Comparison of ENCODE assay signal across 15 cellular contexts in genomic region chr16:57764006-57764340, GRCh38. TPM values are rescaled to one million over a fixed set of nuclear protein-coding genes. Genes with fewer than 3 reads are reported as not detected.
"Had no signal": no experiment of that assay in that cellular context is flagged by ENCODE, and none has a peak within 500 bp of the region (broad histone marks: within the 10 kb centered on the region; RNA-seq: fewer than 3 reads in every experiment).

No MANE protein-coding gene starts in this region.

- DNase-seq: activated CD4-positive, alpha-beta T cell treated with anti-CD3 and anti-CD28 coated beads, Interleukin-2, amount 10 ng/mL, durations not matched to agents 7 days and 5 days; activated CD4-positive, CD25-positive, alpha-beta regulatory T cell; activated naive CD4-positive, alpha-beta T cell; activated naive CD8-positive, alpha-beta T cell treated with anti-CD3 and anti-CD28 coated beads, Interleukin-2, amount 10 ng/mL, durations not matched to agents 7 days and 5 days; cerebellar nuclear complex; endodermal cell; left ventricle myocardium superior; small intestine; stomach had no signal

- H3K27ac Mint-ChIP-seq: activated CD4-positive, alpha-beta T cell treated with anti-CD3 and anti-CD28 coated beads, Interleukin-2, amount 10 ng/mL, durations not matched to agents 7 days and 5 days; activated naive CD8-positive, alpha-beta T cell treated with anti-CD3 and anti-CD28 coated beads, Interleukin-2, amount 10 ng/mL, durations not matched to agents 7 days and 5 days; memory B cell; naive thymus-derived CD8-positive, alpha-beta T cell; T-helper 2 cell treated with Interferon-gamma antibody and Interleukin-4, amounts not matched to agents 5 μg/mL and 100 μg/mL, for 36 hours had no signal

- H3K36me3 ChIP-seq: breast epithelium had no signal

- H3K27me3 ChIP-seq: breast epithelium, neutrophil, stomach had no signal

- H3K9me3 ChIP-seq: breast epithelium, neutrophil, stomach, thoracic aorta had no signal

- H3K4me1 ChIP-seq: breast epithelium had no signal

- H3K27ac ChIP-seq: breast epithelium, neutrophil had no signal

- H3K9me3 Mint-ChIP-seq: activated CD4-positive, alpha-beta T cell treated with anti-CD3 and anti-CD28 coated beads, Interleukin-2, amount 10 ng/mL, durations not matched to agents 7 days and 5 days; activated naive CD8-positive, alpha-beta T cell treated with anti-CD3 and anti-CD28 coated beads, Interleukin-2, amount 10 ng/mL, durations not matched to agents 7 days and 5 days; memory B cell; naive thymus-derived CD8-positive, alpha-beta T cell; T-helper 2 cell treated with Interferon-gamma antibody and Interleukin-4, amounts not matched to agents 5 μg/mL and 100 μg/mL, for 36 hours had no signal

- H3K4me1 Mint-ChIP-seq: activated CD4-positive, alpha-beta T cell treated with anti-CD3 and anti-CD28 coated beads, Interleukin-2, amount 10 ng/mL, durations not matched to agents 7 days and 5 days; activated naive CD8-positive, alpha-beta T cell treated with anti-CD3 and anti-CD28 coated beads, Interleukin-2, amount 10 ng/mL, durations not matched to agents 7 days and 5 days; memory B cell; naive thymus-derived CD8-positive, alpha-beta T cell had no signal

- H3K27me3 Mint-ChIP-seq: activated CD4-positive, alpha-beta T cell treated with anti-CD3 and anti-CD28 coated beads, Interleukin-2, amount 10 ng/mL, durations not matched to agents 7 days and 5 days; activated naive CD8-positive, alpha-beta T cell treated with anti-CD3 and anti-CD28 coated beads, Interleukin-2, amount 10 ng/mL, durations not matched to agents 7 days and 5 days; naive thymus-derived CD8-positive, alpha-beta T cell had no signal

- H3K36me3 Mint-ChIP-seq: activated naive CD8-positive, alpha-beta T cell treated with anti-CD3 and anti-CD28 coated beads, Interleukin-2, amount 10 ng/mL, durations not matched to agents 7 days and 5 days; memory B cell; naive thymus-derived CD8-positive, alpha-beta T cell had no signal

- H3K4me3 ChIP-seq: breast epithelium, stomach, thoracic aorta had no signal

- H3K4me3 Mint-ChIP-seq: activated CD4-positive, alpha-beta T cell treated with anti-CD3 and anti-CD28 coated beads, Interleukin-2, amount 10 ng/mL, durations not matched to agents 7 days and 5 days; activated naive CD8-positive, alpha-beta T cell treated with anti-CD3 and anti-CD28 coated beads, Interleukin-2, amount 10 ng/mL, durations not matched to agents 7 days and 5 days; endodermal cell; memory B cell; naive thymus-derived CD8-positive, alpha-beta T cell; T-helper 2 cell treated with Interferon-gamma antibody and Interleukin-4, amounts not matched to agents 5 μg/mL and 100 μg/mL, for 36 hours had no signal

RNA-seq across cellular contexts. Expression of gene KIFC3, which starts 38.3 kb away (rescaled TPM):
- total RNA-seq: activated CD4-positive, alpha-beta T cell treated with anti-CD3 and anti-CD28 coated beads, Interleukin-2, amount 10 ng/mL, durations not matched to agents 7 days and 5 days had no signal
